8 cellular contexts compared by ENCODE assay signal in genomic region chr12:57899010-57899662, GRCh38. TPM values are rescaled to one million over a fixed set of nuclear protein-coding genes. Genes with fewer than 3 reads are reported as not detected.
DNase-seq lines count a peak whose midpoint lies in the region; ATAC-seq and TF ChIP-seq lines count a peak whose summit lies in the region.

No MANE protein-coding gene starts in this region.

- H3K4me3 Mint-ChIP-seq in activated CD4-positive, alpha-beta memory T cell treated with anti-CD3 and anti-CD28 coated beads, Interleukin-2, amount 10 ng/mL, durations not matched to agents 7 days and 5 days: peak overlapping the region; percentile 55
- no peak overlapping the region for H3K4me3 Mint-ChIP-seq in WTC11

- peak; percentile 84 for ATAC-seq in GM21447 (IDR thresholded peaks at IDR 0.05; ENCODE audit: unreplicated experiment)
- no peak for ATAC-seq in WTC11

- TF ChIP-seq POLR2A in prostate gland (IDR thresholded peaks at IDR 0.05): no peak

- H2AFZ ChIP-seq in KMS-11 (ENCODE audit: low read depth): 0 out of 2 replicates have a peak overlapping the region, but pooled peaks have one; percentile 89

- H3K36me3 Mint-ChIP-seq in activated CD4-positive, alpha-beta memory T cell treated with anti-CD3 and anti-CD28 coated beads, Interleukin-2, amount 10 ng/mL, durations not matched to agents 7 days and 5 days (ENCODE audit: low read depth): no peaks in the 10 kb centered on the region
- H3K36me3 Mint-ChIP-seq in WTC11: no peaks in the 10 kb centered on the region

- H4K20me1 ChIP-seq in KMS-11 (ENCODE audit: insufficient read depth): no peaks in the 10 kb centered on the region

- H3K4me3 ChIP-seq in KMS-11 (IDR thresholded peaks at IDR 0.05; ENCODE audit: insufficient read depth, low read depth, low read length) (no peak overlapping the region), prostate gland (no peak overlapping the region)

- no peaks in the 10 kb centered on the region for H3K9me3 ChIP-seq in prostate gland

- H3K9ac ChIP-seq in KMS-11: peak overlapping the region; percentile 76

- no peaks in the 10 kb centered on the region for H3K79me2 ChIP-seq in KMS-11 (ENCODE audit: insufficient read depth, low read depth)

- no peak for TF ChIP-seq CTCF in KMS-11 (conservative IDR thresholded peaks at IDR 0.05; ENCODE audit: low read depth, low read length)
- TF ChIP-seq CTCF in prostate gland (IDR thresholded peaks at IDR 0.05): no peak
- TF ChIP-seq CTCF in WTC11 (IDR thresholded peaks at IDR 0.05): no peak

- H3K27me3 Mint-ChIP-seq in activated CD4-positive, alpha-beta memory T cell treated with anti-CD3 and anti-CD28 coated beads, Interleukin-2, amount 10 ng/mL, durations not matched to agents 7 days and 5 days: peaks cover 1% of the 10 kb centered on the region
- H3K27me3 Mint-ChIP-seq in WTC11 (ENCODE audit: low read depth): peaks cover 36% of the 10 kb centered on the region

- H3K27me3 ChIP-seq in KMS-11 (ENCODE audit: insufficient read depth, low read depth): no peaks in the 10 kb centered on the region
- no peaks in the 10 kb centered on the region for H3K27me3 ChIP-seq in prostate gland (replicated peaks; ENCODE audit: insufficient read depth)

- peaks cover 56% of the 10 kb centered on the region for H3K4me1 Mint-ChIP-seq in activated CD4-positive, alpha-beta memory T cell treated with anti-CD3 and anti-CD28 coated beads, Interleukin-2, amount 10 ng/mL, durations not matched to agents 7 days and 5 days
- peaks cover 33% of the 10 kb centered on the region for H3K4me1 Mint-ChIP-seq in WTC11

- DNase-seq in COLO668 (lab: John Stamatoyannopoulos, UW; ENCODE audit: unreplicated experiment): peak; percentile 25
- peak; percentile 83 for DNase-seq in activated CD4-positive, alpha-beta memory T cell treated with anti-CD3 and anti-CD28 coated beads, Interleukin-2, amount 10 ng/mL, durations not matched to agents 7 days and 5 days
- peak; percentile 29 for DNase-seq in effector CD8-positive, alpha-beta T cell (lab: John Stamatoyannopoulos, UW)
- peak; percentile 51 for DNase-seq in prostate gland (ENCODE audit: low spot score)
- DNase-seq in NOMO-1 (lab: John Stamatoyannopoulos, UW; ENCODE audit: unreplicated experiment in 2 of 2): no peak
- DNase-seq in WTC11 (ENCODE audit: low spot score): no peak

- H3K4me1 ChIP-seq in KMS-11 (ENCODE audit: low read depth, poor library complexity, severe bottlenecking) (peaks cover 90% of the 10 kb centered on the region), prostate gland (replicated peaks) (peaks cover 25% of the 10 kb centered on the region)

- H3K27ac Mint-ChIP-seq in activated CD4-positive, alpha-beta memory T cell treated with anti-CD3 and anti-CD28 coated beads, Interleukin-2, amount 10 ng/mL, durations not matched to agents 7 days and 5 days: peak overlapping the region; percentile 98
- H3K27ac Mint-ChIP-seq in WTC11: no peak overlapping the region

- 28% methylated on average over 10 of the region's 10 CpGs for WGBS in prostate gland

- H3K36me3 ChIP-seq in KMS-11 (ENCODE audit: insufficient read depth) (no peaks in the 10 kb centered on the region), prostate gland (no peaks in the 10 kb centered on the region)

- CTCF ChIA-PET in activated CD4-positive, alpha-beta memory T cell treated with anti-CD3 and anti-CD28 coated beads, Interleukin-2, amount 10 ng/mL, durations not matched to agents 7 days and 5 days (lab: Charles Lee): interaction anchor here (1.1 to 6.1 kb wide), 14 partner anchors 9 to 143 kb away, joined by 3 to 36 read pairs (median 7); partner anchors contain the start of genes EEF1AKMT3, METTL1 and TSFM
- CTCF ChIA-PET in WTC11 (lab: Charles Lee): interaction anchor here (0.6 to 1.7 kb wide), 5 partner anchors 10 to 83 kb away, joined by 3 to 7 read pairs (median 3); no protein-coding TSS in a partner anchor

- intact Hi-C loops in prostate gland (cut with DNase I): loop anchor here (5.0 kb wide), 1 partner anchor 117 kb away; the partner anchor contains the start of gene TSFM

- H3K4me2 ChIP-seq in KMS-11: peak overlapping the region; percentile 60

- H3K9me3 Mint-ChIP-seq in activated CD4-positive, alpha-beta memory T cell treated with anti-CD3 and anti-CD28 coated beads, Interleukin-2, amount 10 ng/mL, durations not matched to agents 7 days and 5 days: no peaks in the 10 kb centered on the region
- 0 out of 2 replicates have a peak, but pooled peaks cover 4% of the 10 kb centered on the region for H3K9me3 Mint-ChIP-seq in WTC11

- POLR2A ChIA-PET in activated CD4-positive, alpha-beta memory T cell treated with anti-CD3 and anti-CD28 coated beads, Interleukin-2, amount 10 ng/mL, durations not matched to agents 7 days and 5 days (lab: Charles Lee): interaction anchor here (0.8 to 6.2 kb wide), 15 partner anchors 9 to 143 kb away, joined by 3 to 74 read pairs (median 5); partner anchors contain the start of genes ATP23 and CTDSP2
- POLR2A ChIA-PET in WTC11 (lab: Charles Lee): no interaction called here

- peak overlapping the region; percentile 78 for H3K27ac ChIP-seq in KMS-11
- peak overlapping the region; percentile 38 to 89 for H3K27ac ChIP-seq in prostate gland

TF ChIP-seq in WTC11, 78 proteins besides CTCF, POLR2A, EP300 and RAD21 (continues in another document):
- TF ChIP-seq SP1 (CRISPR knock-in tag; conservative IDR thresholded peaks at IDR 0.05) (no peak), FOXP4 (CRISPR knock-in tag; IDR thresholded peaks at IDR 0.05) (no peak), CBFB (CRISPR knock-in tag; IDR thresholded peaks at IDR 0.05; ENCODE audit: low read depth) (no peak), ARID4B (CRISPR knock-in tag; IDR thresholded peaks at IDR 0.05; ENCODE audit: borderline replicate concordance) (no peak), IRF1 (CRISPR knock-in tag; IDR thresholded peaks at IDR 0.05) (no peak), NFE2L1 (CRISPR knock-in tag; IDR thresholded peaks at IDR 0.05) (no peak)

RNA-seq across cellular contexts. Expression of gene ATP23, which starts 42.2 kb away (rescaled TPM):
- total RNA-seq in activated CD4-positive, alpha-beta memory T cell treated with anti-CD3 and anti-CD28 coated beads, Interleukin-2, amount 10 ng/mL, durations not matched to agents 7 days and 5 days: 10 to 100 TPM; 17.1 to 18.7 TPM
- total RNA-seq in prostate gland (10 to 100 TPM in 1 of 2 donors, 1 to 10 TPM in 1; 8.0 to 15.0 TPM), WTC11 (2021) (5.6 to 7.0 TPM (median 6.1 TPM) in 3 replicates)

RNA-seq across cellular contexts. Expression of gene CTDSP2, which starts 52.6 kb away (rescaled TPM):
- total RNA-seq in activated CD4-positive, alpha-beta memory T cell treated with anti-CD3 and anti-CD28 coated beads, Interleukin-2, amount 10 ng/mL, durations not matched to agents 7 days and 5 days: 100 to 1,000 TPM; 137 to 141 TPM
- total RNA-seq in prostate gland (100 to 1,000 TPM in 1 of 2 donors, 10 to 100 TPM in 1; 99.2 to 159 TPM), WTC11 (2021) (97.0 to 122 TPM (median 101 TPM) in 3 replicates)

Comparison
In these comparisons a context has a peak if more than half of its experiments do, and no peak if none do; other contexts are left out.
1. DNase-seq: peak in COLO668 (single experiment), activated CD4-positive, alpha-beta memory T cell treated with anti-CD3 and anti-CD28 coated beads, Interleukin-2, amount 10 ng/mL, durations not matched to agents 7 days and 5 days (single experiment), effector CD8-positive, alpha-beta T cell (single experiment) and prostate gland (single experiment); none in NOMO-1 (0 of 2) and WTC11 (single experiment).